8 cellular contexts compared by ENCODE assay signal in the genomic region with DNA sequence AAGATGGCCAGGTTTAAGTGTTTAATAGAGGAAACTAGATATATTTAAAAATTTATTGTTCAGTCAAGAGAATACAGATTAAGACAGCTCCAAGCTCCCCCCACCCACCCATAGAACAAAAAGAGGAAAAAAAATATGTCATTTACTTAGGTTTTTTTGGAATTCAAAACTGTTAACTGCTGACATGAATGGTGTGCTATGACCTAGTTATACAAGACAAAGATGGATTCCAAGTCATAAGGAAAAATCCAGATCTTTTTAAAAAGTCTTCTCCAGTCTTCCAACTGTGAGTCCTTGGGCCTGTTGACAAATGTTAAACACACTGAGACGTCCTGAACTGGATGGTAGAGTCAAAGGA. TPM values are rescaled to one million over a fixed set of nuclear protein-coding genes. Genes with fewer than 3 reads are reported as not detected.
DNase-seq lines count a peak whose midpoint lies in the region; ATAC-seq lines count a peak whose summit lies in the region.

No MANE protein-coding gene starts in this region.

- H3K9me3 ChIP-seq in iPS-18c (ENCODE audit: control insufficient read depth, insufficient read depth, low read length) (no peaks in the 10 kb centered on the region), stomach smooth muscle (ENCODE audit: control insufficient read depth in 2 of 2, low read length in 2 of 2) (no peaks in the 10 kb centered on the region)

- peaks cover 28% of the 10 kb centered on the region for H3K36me3 Mint-ChIP-seq in activated T-helper 1 cell treated with anti-CD3 and anti-CD28 coated beads, Interleukin-12 subunit alpha, Interleukin-12 subunit beta, Interleukin-2, Interleukin-4 antibody, amounts not matched to agents 30 ng/mL and 10 ng/mL and 1 ng/mL, durations not matched to agents 14 hours and 24 hours and 36 hours (ENCODE audit: low read depth)

- no peaks in the 10 kb centered on the region for H3K9me3 Mint-ChIP-seq in activated T-helper 1 cell treated with anti-CD3 and anti-CD28 coated beads, Interleukin-12 subunit alpha, Interleukin-12 subunit beta, Interleukin-2, Interleukin-4 antibody, amounts not matched to agents 30 ng/mL and 10 ng/mL and 1 ng/mL, durations not matched to agents 14 hours and 24 hours and 36 hours

- peaks cover 55% of the 10 kb centered on the region for H3K4me1 ChIP-seq in stomach smooth muscle (ENCODE audit: control insufficient read depth, insufficient read depth, low read length)

- H3K4me3 ChIP-seq in iPS-18c (ENCODE audit: insufficient read depth, low read depth, low read length) (peak overlapping the region; percentile 86), stomach smooth muscle (ENCODE audit: low read length in 2 of 2) (peak overlapping the region; percentile 82 to 87)

- ATAC-seq in GM19452 (IDR thresholded peaks at IDR 0.05; ENCODE audit: unreplicated experiment) (no peak), HG02885 (IDR thresholded peaks at IDR 0.05; ENCODE audit: poor library complexity, unreplicated experiment) (no peak)

- peak overlapping the region; percentile 100 for H3K27ac ChIP-seq in stomach smooth muscle (ENCODE audit: low read length)

- peaks cover 0 to 4% of the 10 kb centered on the region in 2 donors for H3K36me3 ChIP-seq in stomach smooth muscle (ENCODE audit: control insufficient read depth in 2 of 2, insufficient read depth in 2 of 2, low read length in 2 of 2)

- DNase-seq in NCI-H345 treated with DMSO at 0.1 percent for 48 hours (lab: John Stamatoyannopoulos, UW; ENCODE audit: unreplicated experiment): peak; percentile 80
- no peak for DNase-seq in NCI-H345 (lab: John Stamatoyannopoulos, UW)
- DNase-seq in activated T-helper 1 cell treated with anti-CD3 and anti-CD28 coated beads, Interleukin-12 subunit alpha, Interleukin-12 subunit beta, Interleukin-2, Interleukin-4 antibody, amounts not matched to agents 30 ng/mL and 10 ng/mL and 1 ng/mL, durations not matched to agents 14 hours and 24 hours and 36 hours (ENCODE audit: low spot score): no peak
- no peak for DNase-seq in NCI-H1417 treated with DMSO at 0.1 percent for 48 hours (lab: John Stamatoyannopoulos, UW)

- peaks cover 2% of the 10 kb centered on the region for H3K27me3 Mint-ChIP-seq in activated T-helper 1 cell treated with anti-CD3 and anti-CD28 coated beads, Interleukin-12 subunit alpha, Interleukin-12 subunit beta, Interleukin-2, Interleukin-4 antibody, amounts not matched to agents 30 ng/mL and 10 ng/mL and 1 ng/mL, durations not matched to agents 14 hours and 24 hours and 36 hours (ENCODE audit: insufficient read depth)

- H3K9ac ChIP-seq in stomach smooth muscle (ENCODE audit: low read length in 2 of 2): peak overlapping the region; percentile 98 to 99

- intact Hi-C loops in activated T-helper 1 cell treated with anti-CD3 and anti-CD28 coated beads, Interleukin-12 subunit alpha, Interleukin-12 subunit beta, Interleukin-2, Interleukin-4 antibody, amounts not matched to agents 30 ng/mL and 10 ng/mL and 1 ng/mL, durations not matched to agents 14 hours and 24 hours and 36 hours (cut with micrococcal nuclease): loop anchor here (1.0 to 10.0 kb wide), 6 partner anchors 36 to 1268 kb away; a partner anchor contains a TSS

- peaks cover 41% of the 10 kb centered on the region for H3K4me1 Mint-ChIP-seq in activated T-helper 1 cell treated with anti-CD3 and anti-CD28 coated beads, Interleukin-12 subunit alpha, Interleukin-12 subunit beta, Interleukin-2, Interleukin-4 antibody, amounts not matched to agents 30 ng/mL and 10 ng/mL and 1 ng/mL, durations not matched to agents 14 hours and 24 hours and 36 hours (ENCODE audit: low read depth)

- H3K27ac Mint-ChIP-seq in activated T-helper 1 cell treated with anti-CD3 and anti-CD28 coated beads, Interleukin-12 subunit alpha, Interleukin-12 subunit beta, Interleukin-2, Interleukin-4 antibody, amounts not matched to agents 30 ng/mL and 10 ng/mL and 1 ng/mL, durations not matched to agents 14 hours and 24 hours and 36 hours: peak overlapping the region; percentile 97

- no peaks in the 10 kb centered on the region for H3K27me3 ChIP-seq in stomach smooth muscle (ENCODE audit: control insufficient read depth in 1 of 2, insufficient read depth in 2 of 2, low read length in 2 of 2)

- peak overlapping the region; percentile 87 for H3K4me3 Mint-ChIP-seq in activated T-helper 1 cell treated with anti-CD3 and anti-CD28 coated beads, Interleukin-12 subunit alpha, Interleukin-12 subunit beta, Interleukin-2, Interleukin-4 antibody, amounts not matched to agents 30 ng/mL and 10 ng/mL and 1 ng/mL, durations not matched to agents 14 hours and 24 hours and 36 hours

RNA-seq across cellular contexts. Expression of a gene that starts 1.3 kb away (rescaled TPM):
- 32.0 and 33.0 TPM in 2 replicates for total RNA-seq in activated T-helper 1 cell treated with anti-CD3 and anti-CD28 coated beads, Interleukin-12 subunit alpha, Interleukin-12 subunit beta, Interleukin-2, Interleukin-4 antibody, amounts not matched to agents 30 ng/mL and 10 ng/mL and 1 ng/mL, durations not matched to agents 14 hours and 24 hours and 36 hours

RNA-seq across cellular contexts. Expression of a gene that starts 9.0 kb away (rescaled TPM):
- 111 and 112 TPM in 2 replicates for total RNA-seq in activated T-helper 1 cell treated with anti-CD3 and anti-CD28 coated beads, Interleukin-12 subunit alpha, Interleukin-12 subunit beta, Interleukin-2, Interleukin-4 antibody, amounts not matched to agents 30 ng/mL and 10 ng/mL and 1 ng/mL, durations not matched to agents 14 hours and 24 hours and 36 hours

RNA-seq across cellular contexts. Expression of a gene that starts 56.2 kb away (rescaled TPM):
- not detected in 2 replicates for total RNA-seq in activated T-helper 1 cell treated with anti-CD3 and anti-CD28 coated beads, Interleukin-12 subunit alpha, Interleukin-12 subunit beta, Interleukin-2, Interleukin-4 antibody, amounts not matched to agents 30 ng/mL and 10 ng/mL and 1 ng/mL, durations not matched to agents 14 hours and 24 hours and 36 hours
